8 cellular contexts compared by ENCODE assay signal in genomic region chr4:48342559-48342878, GRCh38. TPM values are rescaled to one million over a fixed set of nuclear protein-coding genes. Genes with fewer than 3 reads are reported as not detected.
DNase-seq lines count a peak whose midpoint lies in the region; ATAC-seq and TF ChIP-seq lines count a peak whose summit lies in the region.

No MANE protein-coding gene starts in this region.

- TF ChIP-seq CTCF in stomach (IDR thresholded peaks at IDR 0.05) = no peak

- no peaks in the 10 kb centered on the region for H3K9me3 Mint-ChIP-seq in activated T-helper 17 cell treated with anti-CD3 and anti-CD28 coated beads, Interleukin-2, amount 50 U/mL, for 72 hours

- H3K27ac ChIP-seq in iPS-18a (ENCODE audit: low read length) (peak overlapping the region; percentile 69), stomach (peak overlapping the region; percentile 95 to 99 (median 98))

- H3K36me3 ChIP-seq in iPS-18a (ENCODE audit: control insufficient read depth, low read depth, low read length) = no peaks in the 10 kb centered on the region
- H3K36me3 ChIP-seq in stomach = no peaks in the 10 kb centered on the region

- peak overlapping the region; percentile 86 for H3K27ac Mint-ChIP-seq in activated T-helper 17 cell treated with anti-CD3 and anti-CD28 coated beads, Interleukin-2, amount 50 U/mL, for 72 hours

- intact Hi-C loops in stomach (cut with DNase I; ENCODE audit: low total_unique reads) = no loop called here

- H3K9me3 ChIP-seq in iPS-18a (ENCODE audit: control insufficient read depth, low read depth, low read length) (no peaks in the 10 kb centered on the region), stomach (no peaks in the 10 kb centered on the region)

- no peak for ATAC-seq in activated T-helper 17 cell treated with anti-CD3 and anti-CD28 coated beads, Interleukin-2, amount 50 U/mL, for 72 hours (replicated peaks)
- no peak for ATAC-seq in HG02610 (IDR thresholded peaks at IDR 0.05; ENCODE audit: unreplicated experiment)
- ATAC-seq in GM21526 (IDR thresholded peaks at IDR 0.05; ENCODE audit: low FRiP score, unreplicated experiment) = no peak

- peak overlapping the region; percentile 83 for H3K9ac ChIP-seq in iPS-18a (ENCODE audit: low read length)

- H3K4me1 ChIP-seq in iPS-18a (ENCODE audit: control insufficient read depth, low read depth, low read length) (peaks cover 30% of the 10 kb centered on the region), stomach (peaks cover 22 to 68% (median 51%) of the 10 kb centered on the region in 4 donors)

- DNase-seq in stimulated activated CD4-positive, alpha-beta T cell treated with anti-CD3 and anti-CD28 coated beads, Interleukin-2, amount 100 ng/mL, for 24 hours = peak; percentile 11 to 28
- no peak for DNase-seq in stimulated activated CD4-positive, alpha-beta T cell treated with anti-CD3 and anti-CD28 coated beads, Interleukin-4, amount 100 ng/mL, for 1 hour
- no peak for DNase-seq in stomach
- no peak for DNase-seq in NOMO-1 treated with DMSO at 0.1 percent for 48 hours (lab: John Stamatoyannopoulos, UW; ENCODE audit: unreplicated experiment)

- H3K4me3 ChIP-seq in iPS-18a (ENCODE audit: low read length) = peak overlapping the region; percentile 97
- H3K4me3 ChIP-seq in stomach = peak overlapping the region; percentile 69 to 94 (median 88)

- H3K4me3 Mint-ChIP-seq in activated T-helper 17 cell treated with anti-CD3 and anti-CD28 coated beads, Interleukin-2, amount 50 U/mL, for 72 hours = peak overlapping the region; percentile 98

- H3K27me3 ChIP-seq in iPS-18a (ENCODE audit: control insufficient read depth, insufficient read depth, low read length) (no peaks in the 10 kb centered on the region), stomach (no peaks in the 10 kb centered on the region)

- no peak for TF ChIP-seq EP300 in stomach (IDR thresholded peaks at IDR 0.05)

- no peaks in the 10 kb centered on the region for H3K27me3 Mint-ChIP-seq in activated T-helper 17 cell treated with anti-CD3 and anti-CD28 coated beads, Interleukin-2, amount 50 U/mL, for 72 hours

- no peaks in the 10 kb centered on the region for H3K36me3 Mint-ChIP-seq in activated T-helper 17 cell treated with anti-CD3 and anti-CD28 coated beads, Interleukin-2, amount 50 U/mL, for 72 hours (ENCODE audit: low read depth)

- no peak for TF ChIP-seq POLR2A in stomach (IDR thresholded peaks at IDR 0.05)

- H3K4me1 Mint-ChIP-seq in activated T-helper 17 cell treated with anti-CD3 and anti-CD28 coated beads, Interleukin-2, amount 50 U/mL, for 72 hours = peaks cover 40% of the 10 kb centered on the region

- WGBS in stomach, 5 donors = 0 to 1% (median 0%) methylated on average over 8 of the region's 8 CpGs

RNA-seq across cellular contexts. Expression of gene SLAIN2, which starts 1.2 kb away (rescaled TPM):
- 10 to 100 TPM; 38.5 to 52.0 TPM for total RNA-seq in activated T-helper 17 cell treated with anti-CD3 and anti-CD28 coated beads, Interleukin-2, amount 50 U/mL, for 72 hours
- 100 to 1,000 TPM in 1 of 5 donors, 10 to 100 TPM in 4; 27.7 to 274 (median 40.9) TPM for total RNA-seq in stomach
- polyA plus RNA-seq in stomach = 10 to 100 TPM; 16.7 to 34.8 (median 19.7) TPM

Comparison
In these comparisons a context has a peak if more than half of its experiments do, and no peak if none do; other contexts are left out.
1. DNase-seq: peak in stimulated activated CD4-positive, alpha-beta T cell treated with anti-CD3 and anti-CD28 coated beads, Interleukin-2, amount 100 ng/mL, for 24 hours (2 of 2); none in stimulated activated CD4-positive, alpha-beta T cell treated with anti-CD3 and anti-CD28 coated beads, Interleukin-4, amount 100 ng/mL, for 1 hour (single experiment), stomach (single experiment) and NOMO-1 treated with DMSO at 0.1 percent for 48 hours (single experiment).